20 cellular contexts compared by ENCODE assay signal in the genomic region with DNA sequence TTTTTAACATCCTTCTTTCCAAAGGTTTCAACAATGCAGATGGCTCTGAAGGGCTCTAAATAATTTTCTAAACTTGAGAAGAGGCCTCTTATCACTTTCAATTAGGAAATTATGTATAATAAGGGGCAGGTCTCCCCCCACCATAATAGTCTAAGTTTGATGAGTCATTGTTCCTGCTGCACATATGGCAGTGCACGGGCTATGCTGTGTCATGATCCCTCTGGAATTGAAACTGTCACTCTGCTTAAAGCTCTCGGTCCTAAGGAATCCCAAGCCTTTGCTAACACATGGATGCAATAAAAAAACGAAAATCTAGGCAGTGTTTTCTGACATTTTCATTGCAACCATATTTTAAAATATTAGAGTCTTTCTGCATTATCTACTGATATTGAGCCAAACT.
DNase-seq lines count a peak whose midpoint lies in the region; ATAC-seq, FAIRE-seq and TF ChIP-seq lines count a peak whose summit lies in the region.
"Had no signal": no experiment of that assay in that cellular context is flagged by ENCODE, and none has a peak within 500 bp of the region (broad histone marks: within the 10 kb centered on the region; RNA-seq: fewer than 3 reads in every experiment).

No MANE protein-coding gene starts in this region.

- FAIRE-seq in H1 (lab: Jason Lieb, UNC): no peak
- FAIRE-seq: A204.1, H54, K562 had no signal

- POLR2A ChIA-PET in H1 (lab: Charles Lee; ENCODE audit: partially characterized antibody): no interaction called here

- H4K5ac ChIP-seq in H1 (ENCODE audit: insufficient read length, low read depth, low read length): no peak overlapping the region

- no peaks in the 10 kb centered on the region for H3K79me1 ChIP-seq in H1 (ENCODE audit: low read depth, low read length)

- H4K8ac ChIP-seq in H1 (ENCODE audit: extremely low read depth, insufficient read depth, low read length): no peak overlapping the region

- H3K23ac ChIP-seq in H1 (ENCODE audit: insufficient read length): no peak overlapping the region

- no peak overlapping the region for H2BK12ac ChIP-seq in H1 (ENCODE audit: low read depth, low read length)

- TF ChIP-seq EP300 in H1 (IDR thresholded peaks at IDR 0.05; ENCODE audit: borderline replicate concordance in 1 of 2, low read depth in 2 of 2, low read length in 2 of 2): no peak

- H2AFZ ChIP-seq in H1 (ENCODE audit: low read length): no peak overlapping the region

- no peak overlapping the region for H3K4me3 ChIP-seq in H1 (ENCODE audit: extremely low read depth in 1 of 4, insufficient read depth in 2 of 4, low read depth in 3 of 4, low read length in 4 of 4)
- H3K4me3 ChIP-seq: cardiac muscle cell, K562, lung had no signal

- H3K4ac ChIP-seq in H1 (replicated peaks; ENCODE audit: insufficient read length, low read depth, low read length): no peak overlapping the region

- ATAC-seq in activated naive CD8-positive, alpha-beta T cell treated with anti-CD3 and anti-CD28 coated beads, Interleukin-2, amount 50 U/mL, for 24 hours: no peak
- ATAC-seq: esophagus mucosa, K562, T-cell had no signal

- H3K9me3 ChIP-seq in H1 (ENCODE audit: insufficient read depth in 2 of 2, low read depth in 1 of 2, low read length in 1 of 2): peaks cover 21 to 24% of the 10 kb centered on the region in 2 experiments

- H3K79me2 ChIP-seq in H1 (ENCODE audit: control insufficient read depth in 1 of 2, insufficient read depth in 2 of 2, low read length in 2 of 2): no peaks in the 10 kb centered on the region

- H3K4me2 ChIP-seq in H1 (ENCODE audit: insufficient read depth in 1 of 2, low read depth in 2 of 2, low read length in 2 of 2): no peak overlapping the region

- H3K36me3 Mint-ChIP-seq in activated naive CD8-positive, alpha-beta T cell treated with anti-CD3 and anti-CD28 coated beads, Interleukin-2, amount 50 U/mL, for 24 hours (ENCODE audit: low read depth): no peaks in the 10 kb centered on the region
- H3K36me3 Mint-ChIP-seq: T-cell had no signal

- TF ChIP-seq POLR2A in H1 (IDR thresholded peaks at IDR 0.05; ENCODE audit: control extremely low read depth in 1 of 2, low read depth in 2 of 2, low read length in 2 of 2): no peak

- no peak overlapping the region for H3K18ac ChIP-seq in H1 (ENCODE audit: extremely low read depth, low read length)

- no peak overlapping the region for H2AK5ac ChIP-seq in H1 (ENCODE audit: low read depth, low read length)

- H3K56ac ChIP-seq in H1 (replicated peaks; ENCODE audit: insufficient read length, low read depth, low read length): no peak overlapping the region

- WGBS in H1 (ENCODE audit: extremely low coverage in 1 of 2, insufficient coverage in 1 of 2, insufficient read length in 1 of 2, insufficient replicate concordance in 2 of 2, low coverage in 1 of 2, low lambda C conversion rate in 2 of 2, missing lambda C conversion rate in 1 of 2), 2 experiments: 91% methylated on average over 3 of the region's 3 CpGs; no CpG with 5 or more reads in 1 of the 2 experiments

- no peak overlapping the region for H3K9ac ChIP-seq in H1 (replicated peaks in 1 of 4; ENCODE audit: extremely low read depth in 1 of 4, low read depth in 3 of 4, low read length in 3 of 4)

- H3K23me2 ChIP-seq in H1 (ENCODE audit: low read depth, low read length): no peaks in the 10 kb centered on the region

- H3K27ac Mint-ChIP-seq in activated naive CD8-positive, alpha-beta T cell treated with anti-CD3 and anti-CD28 coated beads, Interleukin-2, amount 50 U/mL, for 24 hours: no peak overlapping the region
- H3K27ac Mint-ChIP-seq: activated T-helper 2 cell treated with anti-CD3 and anti-CD28 coated beads, Interferon-gamma antibody, Interleukin-2, Interleukin-4, amounts not matched to agents 10 μg/mL and 5 μg/mL and 100 μg/mL, durations not matched to agents 14 hours and 24 hours and 36 hours; CD4-positive, CD25-positive, alpha-beta regulatory T cell; T-cell had no signal

- H3K4me1 ChIP-seq in H1 (replicated peaks in 1 of 4; ENCODE audit: control insufficient read depth in 3 of 4, insufficient read depth in 4 of 4, low read length in 3 of 4): peaks cover 0 to 1% (median 0%) of the 10 kb centered on the region in 4 experiments; a peak in 1 of 7 replicates

- H3K27me3 Mint-ChIP-seq in activated naive CD8-positive, alpha-beta T cell treated with anti-CD3 and anti-CD28 coated beads, Interleukin-2, amount 50 U/mL, for 24 hours: no peaks in the 10 kb centered on the region
- H3K27me3 Mint-ChIP-seq: CD4-positive, CD25-positive, alpha-beta regulatory T cell had no signal

- H3K4me1 Mint-ChIP-seq in activated naive CD8-positive, alpha-beta T cell treated with anti-CD3 and anti-CD28 coated beads, Interleukin-2, amount 50 U/mL, for 24 hours: no peaks in the 10 kb centered on the region
- H3K4me1 Mint-ChIP-seq: CD4-positive, CD25-positive, alpha-beta regulatory T cell; T-cell had no signal

- CTCF ChIA-PET in H1 (lab: Charles Lee; ENCODE audit: partially characterized antibody): interaction anchor here (0.7 kb wide), 1 partner anchor 316 kb away, joined by 3 read pairs; no protein-coding TSS in a partner anchor

- TF ChIP-seq RAD21 in H1 (IDR thresholded peaks at IDR 0.05 in 1 of 2, conservative IDR thresholded peaks at IDR 0.05 in 1 of 2; ENCODE audit: low read depth in 2 of 2, low read length in 2 of 2): no peak

- no peaks in the 10 kb centered on the region for H4K20me1 ChIP-seq in H1 (replicated peaks in 1 of 2; ENCODE audit: control insufficient read depth in 1 of 2, insufficient read depth in 2 of 2, low read length in 2 of 2)

- H3K9me3 Mint-ChIP-seq in activated naive CD8-positive, alpha-beta T cell treated with anti-CD3 and anti-CD28 coated beads, Interleukin-2, amount 50 U/mL, for 24 hours: peaks cover 13% of the 10 kb centered on the region

- H2BK120ac ChIP-seq in H1 (replicated peaks; ENCODE audit: low read depth, low read length): no peak overlapping the region

- H3K14ac ChIP-seq in H1 (ENCODE audit: insufficient read length): no peak overlapping the region

- H3K4me3 Mint-ChIP-seq in activated naive CD8-positive, alpha-beta T cell treated with anti-CD3 and anti-CD28 coated beads, Interleukin-2, amount 50 U/mL, for 24 hours: no peak overlapping the region
- H3K4me3 Mint-ChIP-seq: CD4-positive, CD25-positive, alpha-beta regulatory T cell; T-cell had no signal

- no peak overlapping the region for H3K27ac ChIP-seq in H1 (ENCODE audit: low read depth, low read length)
- H3K27ac ChIP-seq: cardiac muscle cell had no signal

- no peak overlapping the region for H2BK15ac ChIP-seq in H1 (ENCODE audit: low read length)

- H3K36me3 ChIP-seq in H1 (ENCODE audit: control insufficient read depth in 2 of 4, insufficient read depth in 4 of 4, low read length in 3 of 4): no peaks in the 10 kb centered on the region; a peak in 2 of 8 replicates
- H3K36me3 ChIP-seq: cardiac muscle cell had no signal

- H4K91ac ChIP-seq in H1 (replicated peaks; ENCODE audit: insufficient read length, low read length): no peak overlapping the region

- DNase-seq in NCI-H1105 treated with DMSO at 0.1 percent for 48 hours (lab: John Stamatoyannopoulos, UW) (peak; percentile 16), NCI-H1105 (lab: John Stamatoyannopoulos, UW) (no peak), NCI-H2171 (lab: John Stamatoyannopoulos, UW) (peak; percentile 31), H1 (ENCODE audit: low read depth in 1 of 2, low spot score in 2 of 2) (no peak), retina (peak; percentile 9), NOMO-1 (lab: John Stamatoyannopoulos, UW; ENCODE audit: unreplicated experiment in 2 of 2) (no peak), HuH-7 (ENCODE audit: low spot score) (no peak)
- no peak for DNase-seq in activated naive CD8-positive, alpha-beta T cell treated with anti-CD3 and anti-CD28 coated beads, Interleukin-2, amount 50 U/mL, for 24 hours
- DNase-seq: activated CD4-positive, alpha-beta T cell treated with anti-CD3 and anti-CD28 coated beads for 48 hours; CD4-positive, CD25-positive, alpha-beta regulatory T cell; islet precursor cell; NCI-H187 treated with DMSO at 0.1 percent for 48 hours; T-cell had no signal

- TF ChIP-seq CTCF in H1 (IDR thresholded peaks at IDR 0.05; ENCODE audit: control extremely low read depth in 1 of 3, insufficient read depth in 1 of 3, low read depth in 1 of 3, low read length in 3 of 3): no peak

- H3K27me3 ChIP-seq in H1 (replicated peaks in 1 of 4; ENCODE audit: control insufficient read depth in 3 of 4, extremely low read depth in 1 of 4, insufficient read depth in 3 of 4, low read length in 3 of 4): no peaks in the 10 kb centered on the region
- H3K27me3 ChIP-seq: cardiac muscle cell had no signal

- no peak overlapping the region for H2BK20ac ChIP-seq in H1 (ENCODE audit: low read length)

- H2BK5ac ChIP-seq in H1 (ENCODE audit: low read depth, low read length): no peak overlapping the region

TF ChIP-seq in H1, 55 proteins besides CTCF, POLR2A, EP300 and RAD21:
- TF ChIP-seq, protein P1, sequence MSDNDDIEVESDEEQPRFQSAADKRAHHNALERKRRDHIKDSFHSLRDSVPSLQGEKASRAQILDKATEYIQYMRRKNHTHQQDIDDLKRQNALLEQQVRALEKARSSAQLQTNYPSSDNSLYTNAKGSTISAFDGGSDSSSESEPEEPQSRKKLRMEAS (IDR thresholded peaks at IDR 0.05): no peak
- TF ChIP-seq BACH1 (IDR thresholded peaks at IDR 0.05; ENCODE audit: low read length) (peak; percentile 69), MAFK (IDR thresholded peaks at IDR 0.05; ENCODE audit: low read depth, low read length) (0 out of 2 replicates have a peak, but pooled peaks have one; percentile 10), TAF1 (IDR thresholded peaks at IDR 0.05; ENCODE audit: low read depth, low read length) (no peak), KDM1A (IDR thresholded peaks at IDR 0.05; ENCODE audit: borderline replicate concordance, low read length) (no peak), SP4 (IDR thresholded peaks at IDR 0.05; ENCODE audit: low read length) (no peak), SP2 (IDR thresholded peaks at IDR 0.05; ENCODE audit: low read length) (no peak)

Comparison
In these comparisons a context has a peak if more than half of its experiments do, and no peak if none do; other contexts are left out.
1. DNase-seq: peak in NCI-H1105 treated with DMSO at 0.1 percent for 48 hours (single experiment), NCI-H2171 (single experiment) and retina (single experiment); none in NCI-H1105 (single experiment), H1 (0 of 2), activated naive CD8-positive, alpha-beta T cell treated with anti-CD3 and anti-CD28 coated beads, Interleukin-2, amount 50 U/mL, for 24 hours (single experiment), NOMO-1 (0 of 2) and HuH-7 (single experiment).